ENCODE assay signal across 2 cellular contexts in the genomic region with DNA sequence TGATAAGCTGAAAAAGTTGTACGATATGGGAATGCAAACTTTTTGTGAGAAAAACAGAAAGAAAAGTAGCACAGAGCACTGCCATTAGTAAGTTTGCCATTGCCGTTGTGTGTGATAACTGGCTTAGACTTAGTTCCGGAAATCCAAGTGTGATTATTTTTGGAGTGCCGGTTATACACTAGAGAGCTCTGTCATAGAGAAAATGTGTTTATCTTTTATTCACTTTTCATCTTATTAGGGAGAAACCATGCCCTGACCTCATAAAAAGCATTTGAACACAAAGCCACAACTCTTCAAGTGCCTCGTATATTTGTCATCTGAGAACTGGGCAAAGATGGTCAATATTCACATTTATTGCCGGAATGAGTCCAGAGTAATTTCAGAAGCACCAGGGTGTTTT.
TF ChIP-seq lines count a peak whose summit lies in the region.

No MANE protein-coding gene starts in this region.

TF ChIP-seq in IMR-90, 13 proteins besides CTCF, POLR2A, EP300 and RAD21:
- no peak for TF ChIP-seq MXI1 (IDR thresholded peaks at IDR 0.05; ENCODE audit: borderline replicate concordance, low read depth, low read length)
- TF ChIP-seq, protein P1, sequence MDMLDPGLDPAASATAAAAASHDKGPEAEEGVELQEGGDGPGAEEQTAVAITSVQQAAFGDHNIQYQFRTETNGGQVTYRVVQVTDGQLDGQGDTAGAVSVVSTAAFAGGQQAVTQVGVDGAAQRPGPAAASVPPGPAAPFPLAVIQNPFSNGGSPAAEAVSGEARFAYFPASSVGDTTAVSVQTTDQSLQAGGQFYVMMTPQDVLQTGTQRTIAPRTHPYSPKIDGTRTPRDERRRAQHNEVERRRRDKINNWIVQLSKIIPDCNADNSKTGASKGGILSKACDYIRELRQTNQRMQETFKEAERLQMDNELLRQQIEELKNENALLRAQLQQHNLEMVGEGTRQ (IDR thresholded peaks at IDR 0.05; ENCODE audit: low read depth, low read length): no peak
- TF ChIP-seq RFX5 (IDR thresholded peaks at IDR 0.05; ENCODE audit: low read depth, low read length): no peak
- no peak for TF ChIP-seq NFE2L2 (IDR thresholded peaks at IDR 0.05; ENCODE audit: low read depth, low read length)
- no peak for TF ChIP-seq MAZ (IDR thresholded peaks at IDR 0.05; ENCODE audit: borderline replicate concordance, low read depth, low read length)
- TF ChIP-seq CHD1 (IDR thresholded peaks at IDR 0.05; ENCODE audit: low read depth, low read length): no peak
- TF ChIP-seq, protein P2, sequence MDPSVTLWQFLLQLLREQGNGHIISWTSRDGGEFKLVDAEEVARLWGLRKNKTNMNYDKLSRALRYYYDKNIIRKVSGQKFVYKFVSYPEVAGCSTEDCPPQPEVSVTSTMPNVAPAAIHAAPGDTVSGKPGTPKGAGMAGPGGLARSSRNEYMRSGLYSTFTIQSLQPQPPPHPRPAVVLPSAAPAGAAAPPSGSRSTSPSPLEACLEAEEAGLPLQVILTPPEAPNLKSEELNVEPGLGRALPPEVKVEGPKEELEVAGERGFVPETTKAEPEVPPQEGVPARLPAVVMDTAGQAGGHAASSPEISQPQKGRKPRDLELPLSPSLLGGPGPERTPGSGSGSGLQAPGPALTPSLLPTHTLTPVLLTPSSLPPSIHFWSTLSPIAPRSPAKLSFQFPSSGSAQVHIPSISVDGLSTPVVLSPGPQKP (IDR thresholded peaks at IDR 0.05; ENCODE audit: borderline replicate concordance, low read depth, low read length): no peak
- TF ChIP-seq RCOR1 (IDR thresholded peaks at IDR 0.05; ENCODE audit: insufficient replicate concordance, low read length): no peak
- no peak for TF ChIP-seq MAFK (IDR thresholded peaks at IDR 0.05; ENCODE audit: low read depth, low read length)
- TF ChIP-seq FOS (IDR thresholded peaks at IDR 0.05; ENCODE audit: low read depth, low read length): no peak
- TF ChIP-seq CEBPB (IDR thresholded peaks at IDR 0.05; ENCODE audit: low read depth, low read length): no peak
- no peak for TF ChIP-seq BHLHE40 (IDR thresholded peaks at IDR 0.05; ENCODE audit: low read depth, low read length)
- TF ChIP-seq SMC3 (IDR thresholded peaks at IDR 0.05; ENCODE audit: low read depth, low read length): no peak

TF ChIP-seq in K562, 482 proteins besides CTCF, POLR2A, EP300 and RAD21:
- TF ChIP-seq TCF3 (CRISPR knock-in tag; IDR thresholded peaks at IDR 0.05) (peak; percentile 28; the same call in 1 of the 2 replicates), CXXC5 (CRISPR knock-in tag; IDR thresholded peaks at IDR 0.05) (0 out of 2 replicates have a peak, but pooled peaks have one; percentile 21), GABPB2 (CRISPR knock-in tag; conservative IDR thresholded peaks at IDR 0.05) (no peak), ZNF134 (CRISPR knock-in tag; conservative IDR thresholded peaks at IDR 0.05) (0 out of 2 replicates have a peak, but pooled peaks have one; percentile 0), MTA3 (IDR thresholded peaks at IDR 0.05; ENCODE audit: borderline replicate concordance) (no peak), KDM1A (IDR thresholded peaks at IDR 0.05) (no peak), THRAP3 (IDR thresholded peaks at IDR 0.05; ENCODE audit: borderline replicate concordance) (no peak), GTF2F1 (IDR thresholded peaks at IDR 0.05; ENCODE audit: low read depth, low read length) (no peak)
- TF ChIP-seq, protein P3, sequence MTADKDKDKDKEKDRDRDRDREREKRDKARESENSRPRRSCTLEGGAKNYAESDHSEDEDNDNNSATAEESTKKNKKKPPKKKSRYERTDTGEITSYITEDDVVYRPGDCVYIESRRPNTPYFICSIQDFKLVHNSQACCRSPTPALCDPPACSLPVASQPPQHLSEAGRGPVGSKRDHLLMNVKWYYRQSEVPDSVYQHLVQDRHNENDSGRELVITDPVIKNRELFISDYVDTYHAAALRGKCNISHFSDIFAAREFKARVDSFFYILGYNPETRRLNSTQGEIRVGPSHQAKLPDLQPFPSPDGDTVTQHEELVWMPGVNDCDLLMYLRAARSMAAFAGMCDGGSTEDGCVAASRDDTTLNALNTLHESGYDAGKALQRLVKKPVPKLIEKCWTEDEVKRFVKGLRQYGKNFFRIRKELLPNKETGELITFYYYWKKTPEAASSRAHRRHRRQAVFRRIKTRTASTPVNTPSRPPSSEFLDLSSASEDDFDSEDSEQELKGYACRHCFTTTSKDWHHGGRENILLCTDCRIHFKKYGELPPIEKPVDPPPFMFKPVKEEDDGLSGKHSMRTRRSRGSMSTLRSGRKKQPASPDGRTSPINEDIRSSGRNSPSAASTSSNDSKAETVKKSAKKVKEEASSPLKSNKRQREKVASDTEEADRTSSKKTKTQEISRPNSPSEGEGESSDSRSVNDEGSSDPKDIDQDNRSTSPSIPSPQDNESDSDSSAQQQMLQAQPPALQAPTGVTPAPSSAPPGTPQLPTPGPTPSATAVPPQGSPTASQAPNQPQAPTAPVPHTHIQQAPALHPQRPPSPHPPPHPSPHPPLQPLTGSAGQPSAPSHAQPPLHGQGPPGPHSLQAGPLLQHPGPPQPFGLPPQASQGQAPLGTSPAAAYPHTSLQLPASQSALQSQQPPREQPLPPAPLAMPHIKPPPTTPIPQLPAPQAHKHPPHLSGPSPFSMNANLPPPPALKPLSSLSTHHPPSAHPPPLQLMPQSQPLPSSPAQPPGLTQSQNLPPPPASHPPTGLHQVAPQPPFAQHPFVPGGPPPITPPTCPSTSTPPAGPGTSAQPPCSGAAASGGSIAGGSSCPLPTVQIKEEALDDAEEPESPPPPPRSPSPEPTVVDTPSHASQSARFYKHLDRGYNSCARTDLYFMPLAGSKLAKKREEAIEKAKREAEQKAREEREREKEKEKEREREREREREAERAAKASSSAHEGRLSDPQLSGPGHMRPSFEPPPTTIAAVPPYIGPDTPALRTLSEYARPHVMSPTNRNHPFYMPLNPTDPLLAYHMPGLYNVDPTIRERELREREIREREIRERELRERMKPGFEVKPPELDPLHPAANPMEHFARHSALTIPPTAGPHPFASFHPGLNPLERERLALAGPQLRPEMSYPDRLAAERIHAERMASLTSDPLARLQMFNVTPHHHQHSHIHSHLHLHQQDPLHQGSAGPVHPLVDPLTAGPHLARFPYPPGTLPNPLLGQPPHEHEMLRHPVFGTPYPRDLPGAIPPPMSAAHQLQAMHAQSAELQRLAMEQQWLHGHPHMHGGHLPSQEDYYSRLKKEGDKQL (CRISPR knock-in tag; IDR thresholded peaks at IDR 0.05; ENCODE audit: borderline replicate concordance): no peak
TF ChIP-seq in K562: peak in this region for 3.
